1 cellular context compared by ENCODE assay signal in genomic region chr17:38870259-38871165, GRCh38.
TF ChIP-seq lines count a peak whose summit lies in the region.

No MANE protein-coding gene starts in this region.

TF ChIP-seq in K562, 482 proteins besides CTCF, POLR2A, EP300 and RAD21 (continued from another document):
- TF ChIP-seq ARID4B (CRISPR knock-in tag; IDR thresholded peaks at IDR 0.05): 0 out of 2 replicates have a peak, but pooled peaks have one; percentile 48
- peak; percentile 63; the same call in 1 of the 2 replicates for TF ChIP-seq SUPT5H (IDR thresholded peaks at IDR 0.05)
- TF ChIP-seq NKRF (IDR thresholded peaks at IDR 0.05; ENCODE audit: borderline replicate concordance): peak; percentile 80
- no peak for TF ChIP-seq DACH1 (IDR thresholded peaks at IDR 0.05; ENCODE audit: partially characterized antibody)
- TF ChIP-seq ZKSCAN3 (CRISPR knock-in tag; IDR thresholded peaks at IDR 0.05): no peak
- TF ChIP-seq HINFP (tag; conservative IDR thresholded peaks at IDR 0.05; ENCODE audit: low read depth): no peak
- TF ChIP-seq CBX8 (IDR thresholded peaks at IDR 0.05; ENCODE audit: borderline replicate concordance, extremely low read depth, low read depth, low read length, poor library complexity, severe bottlenecking): no peak
- TF ChIP-seq ADNP (tag; IDR thresholded peaks at IDR 0.05): no peak
- TF ChIP-seq ZNF699 (CRISPR knock-in tag; IDR thresholded peaks at IDR 0.05; ENCODE audit: insufficient replicate concordance): no peak
- TF ChIP-seq SMARCA5 (IDR thresholded peaks at IDR 0.05): 0 out of 2 replicates have a peak, but pooled peaks have one; percentile 46
- TF ChIP-seq ZBTB11 (CRISPR knock-in tag; IDR thresholded peaks at IDR 0.05): no peak
